9 cellular contexts compared by ENCODE assay signal in genomic region chr1:29245876-29246275, GRCh38. TPM values are rescaled to one million over a fixed set of nuclear protein-coding genes. Genes with fewer than 3 reads are reported as not detected.
DNase-seq lines count a peak whose midpoint lies in the region; ATAC-seq and TF ChIP-seq lines count a peak whose summit lies in the region.
"Had no signal": no experiment of that assay in that cellular context is flagged by ENCODE, and none has a peak within 500 bp of the region (broad histone marks: within the 10 kb centered on the region; RNA-seq: fewer than 3 reads in every experiment).

No MANE protein-coding gene starts in this region.

- H3K36me3 ChIP-seq in SK-N-SH (replicated peaks in 1 of 2; ENCODE audit: control insufficient read depth in 1 of 2, insufficient read depth in 2 of 2, low read length in 1 of 2), result no peaks in the 10 kb centered on the region

- no peaks in the 10 kb centered on the region for H3K9me3 ChIP-seq in SK-N-SH

- no peak overlapping the region for H3K4me2 ChIP-seq in SK-N-SH

- POLR2A ChIA-PET in SK-N-SH (lab: Yijun Ruan, JAX), result interaction anchor here (1.5 kb wide), 1 partner anchor 12 kb away, joined by 5 read pairs; no protein-coding TSS in a partner anchor

- TF ChIP-seq CTCF in SK-N-SH (IDR thresholded peaks at IDR 0.05) (peak; percentile 67), lower leg skin (IDR thresholded peaks at IDR 0.05) (no peak)

- no peaks in the 10 kb centered on the region for H3F3A ChIP-seq in SK-N-SH (replicated peaks; ENCODE audit: insufficient read depth)

- no peak for TF ChIP-seq EP300 in SK-N-SH (IDR thresholded peaks at IDR 0.05; ENCODE audit: borderline replicate concordance in 1 of 2, low read depth in 1 of 2, low read length in 1 of 2)

- peak; percentile 90 for TF ChIP-seq RAD21 in SK-N-SH (IDR thresholded peaks at IDR 0.05; ENCODE audit: low read length)

- no peak overlapping the region for H3K27ac Mint-ChIP-seq in stimulated activated naive CD8-positive, alpha-beta T cell treated with anti-CD3 and anti-CD28 coated beads, Interleukin-15, amount 100 ng/mL, for 72 hours
- H3K27ac Mint-ChIP-seq: activated naive CD4-positive, alpha-beta T cell treated with anti-CD3 and anti-CD28 coated beads, Interleukin-2, amount 50 U/mL, for 24 hours had no signal

- no peak overlapping the region for H2AFZ ChIP-seq in SK-N-SH (ENCODE audit: low read depth)

- peaks cover 6 to 64% of the 10 kb centered on the region in 2 experiments; a peak in 2 of 4 replicates for H3K4me1 ChIP-seq in SK-N-SH (ENCODE audit: control insufficient read depth in 1 of 2, insufficient read depth in 2 of 2, low read depth in 1 of 2, low read length in 1 of 2)

- CTCF ChIA-PET in SK-N-SH (lab: Yijun Ruan, JAX), result interaction anchor here (0.5 to 5.1 kb wide), 31 partner anchors 10 to 1462 kb away, joined by 3 to 23 read pairs (median 4); no protein-coding TSS in a partner anchor

- DNase-seq in stimulated activated naive CD8-positive, alpha-beta T cell treated with anti-CD3 and anti-CD28 coated beads, Interleukin-15, amount 100 ng/mL, for 72 hours, result no peak
- DNase-seq in stimulated activated naive CD8-positive, alpha-beta T cell treated with anti-CD3 and anti-CD28 coated beads, Interleukin-15, Interleukin-2, amounts not matched to agents 100 U/mL and 50 U/mL, for 24 hours, result no peak
- DNase-seq in SK-N-SH (peak; percentile 68), left cardiac atrium (no peak), GDM1 (lab: John Stamatoyannopoulos, UW) (no peak), HuH-7 (ENCODE audit: low spot score) (no peak), lower leg skin (ENCODE audit: low spot score in 2 of 2) (no peak)
- DNase-seq in stimulated activated naive CD4-positive, alpha-beta T cell treated with Interleukin-2 at 50 U/mL for 16 hours (lab: John Stamatoyannopoulos, UW), result no peak

- no peaks in the 10 kb centered on the region for H3K27me3 ChIP-seq in SK-N-SH (ENCODE audit: insufficient read depth)

- H3K4me1 Mint-ChIP-seq in stimulated activated naive CD8-positive, alpha-beta T cell treated with anti-CD3 and anti-CD28 coated beads, Interleukin-15, amount 100 ng/mL, for 72 hours, result no peaks in the 10 kb centered on the region
- H3K4me1 Mint-ChIP-seq: activated naive CD4-positive, alpha-beta T cell treated with anti-CD3 and anti-CD28 coated beads, Interleukin-2, amount 50 U/mL, for 24 hours had no signal

- no peaks in the 10 kb centered on the region for H3K9me2 ChIP-seq in SK-N-SH

- intact Hi-C loops in left cardiac atrium (cut with DNase I), result no loop called here
- intact Hi-C loops in lower leg skin (cut with DNase I; ENCODE audit: low total_unique reads), result loop anchor here (5.0 to 10.0 kb wide), 2 partner anchors 166 to 459 kb away; no protein-coding TSS in a partner anchor

- no peak overlapping the region for H3K4me3 Mint-ChIP-seq in stimulated activated naive CD8-positive, alpha-beta T cell treated with anti-CD3 and anti-CD28 coated beads, Interleukin-15, amount 100 ng/mL, for 72 hours
- H3K4me3 Mint-ChIP-seq: activated naive CD4-positive, alpha-beta T cell treated with anti-CD3 and anti-CD28 coated beads, Interleukin-2, amount 50 U/mL, for 24 hours had no signal

- no peak overlapping the region for H3K9ac ChIP-seq in SK-N-SH

- WGBS in SK-N-SH (ENCODE audit: low lambda C conversion rate), result 61% methylated on average over 5 of the region's 5 CpGs
- WGBS in lower leg skin, 2 donors, result 56 to 60% methylated on average over 5 of the region's 5 CpGs

- peaks cover 18% of the 10 kb centered on the region for H3K27me3 Mint-ChIP-seq in stimulated activated naive CD8-positive, alpha-beta T cell treated with anti-CD3 and anti-CD28 coated beads, Interleukin-15, amount 100 ng/mL, for 72 hours

- H4K20me1 ChIP-seq in SK-N-SH (ENCODE audit: insufficient read depth), result no peaks in the 10 kb centered on the region

- no peaks in the 10 kb centered on the region for H3K9me3 Mint-ChIP-seq in stimulated activated naive CD8-positive, alpha-beta T cell treated with anti-CD3 and anti-CD28 coated beads, Interleukin-15, amount 100 ng/mL, for 72 hours
- H3K9me3 Mint-ChIP-seq: activated naive CD4-positive, alpha-beta T cell treated with anti-CD3 and anti-CD28 coated beads, Interleukin-2, amount 50 U/mL, for 24 hours had no signal

- peak; percentile 61 for ATAC-seq in stimulated activated naive CD8-positive, alpha-beta T cell treated with anti-CD3 and anti-CD28 coated beads, Interleukin-15, amount 100 ng/mL, for 72 hours
- no peak for ATAC-seq in stimulated activated naive CD8-positive, alpha-beta T cell treated with anti-CD3 and anti-CD28 coated beads, Interleukin-15, Interleukin-2, amounts not matched to agents 100 U/mL and 50 U/mL, for 24 hours
- ATAC-seq in left cardiac atrium, result peak; percentile 44 to 48

- H3K4me3 ChIP-seq in SK-N-SH (ENCODE audit: low read depth in 2 of 2, low read length in 1 of 2) (no peak overlapping the region), lower leg skin (ENCODE audit: low read depth, poor library complexity, severe bottlenecking) (no peak overlapping the region)

- no peak for TF ChIP-seq POLR2A in lower leg skin (IDR thresholded peaks at IDR 0.05)

- no peak overlapping the region for H3K27ac ChIP-seq in SK-N-SH (ENCODE audit: low read depth in 2 of 2, low read length in 1 of 2)

- no peaks in the 10 kb centered on the region for H3K79me2 ChIP-seq in SK-N-SH (ENCODE audit: insufficient read depth)

TF ChIP-seq in SK-N-SH, 30 proteins besides CTCF, POLR2A, EP300 and RAD21:
- TF ChIP-seq SMC3 (IDR thresholded peaks at IDR 0.05; ENCODE audit: low read depth, low read length) (peak; percentile 74), GABPA (IDR thresholded peaks at IDR 0.05; ENCODE audit: low read depth) (no peak), ELF1 (IDR thresholded peaks at IDR 0.05) (no peak), FOXJ3 (CRISPR knock-in tag; IDR thresholded peaks at IDR 0.05) (no peak)

RNA-seq across cellular contexts. Expression of gene PTPRU, which starts 9.6 kb away (rescaled TPM):
- 2.9 and 3.5 TPM in 2 replicates for polyA plus RNA-seq in SK-N-SH (2012; rRNA removed)
- polyA plus RNA-seq in SK-N-SH (2012; cell fraction: cytosol; rRNA removed), result 1.5 and 2.9 TPM in 2 replicates
- 6.8 and 12.6 TPM in 2 replicates for polyA plus RNA-seq in SK-N-SH (2012; cell fraction: nucleus; rRNA removed)
- total RNA-seq in left cardiac atrium (10 to 100 TPM; 13.6 to 18.2 TPM), lower leg skin (10 to 100 TPM; 15.9 to 56.3 (median 30.6) TPM)

RNA-seq across cellular contexts. Expression of gene MECR, which starts 15.1 kb away (rescaled TPM):
- 38.3 and 38.7 TPM in 2 replicates for polyA plus RNA-seq in SK-N-SH (2012; rRNA removed)
- 28.6 and 32.9 TPM in 2 replicates for polyA plus RNA-seq in SK-N-SH (2012; cell fraction: cytosol; rRNA removed)
- 48.3 and 55.4 TPM in 2 replicates for polyA plus RNA-seq in SK-N-SH (2012; cell fraction: nucleus; rRNA removed)
- total RNA-seq in left cardiac atrium, result 10 to 100 TPM; 25.8 to 26.2 TPM
- total RNA-seq in lower leg skin, result 10 to 100 TPM; 23.2 to 28.3 (median 25.3) TPM
